ENCODE assay signal across 38 cellular contexts in genomic region chr6:20885076-20885475, GRCh38.
"Had no signal": no experiment of that assay in that cellular context is flagged by ENCODE, and none has a peak within 500 bp of the region (broad histone marks: within the 10 kb centered on the region; RNA-seq: fewer than 3 reads in every experiment).

No MANE protein-coding gene starts in this region.

- H3K36me3 ChIP-seq: adrenal gland, brain microvascular endothelial cell, breast epithelium had no signal

- DNase-seq: activated CD4-positive, alpha-beta memory T cell treated with anti-CD3 and anti-CD28 coated beads, Interleukin-2, amount 10 ng/mL, durations not matched to agents 7 days and 5 days; activated CD4-positive, alpha-beta T cell treated with anti-CD3 and anti-CD28 coated beads for 1 hour; activated CD4-positive, alpha-beta T cell treated with anti-CD3 and anti-CD28 coated beads for 36 hours; activated CD4-positive, alpha-beta T cell treated with anti-CD3 and anti-CD28 coated beads for 48 hours; activated CD4-positive, alpha-beta T cell treated with anti-CD3 and anti-CD28 coated beads, Interleukin-2, amount 10 ng/mL, durations not matched to agents 7 days and 5 days; activated CD4-positive, alpha-beta T cell treated with anti-CD3 and anti-CD28 coated beads, Interleukin-2, amount 50 U/mL, for 48 hours; activated CD4-positive, CD25-positive, alpha-beta regulatory T cell; activated CD8-positive, alpha-beta memory T cell treated with anti-CD3 and anti-CD28 coated beads for 24 hours; activated CD8-positive, alpha-beta memory T cell treated with anti-CD3 and anti-CD28 coated beads, Interleukin-2, amount 10 ng/mL, durations not matched to agents 7 days and 5 days; activated CD8-positive, alpha-beta memory T cell treated with anti-CD3 and anti-CD28 coated beads, Interleukin-2, amount 50 U/mL, for 48 hours; activated CD8-positive, alpha-beta T cell treated with anti-CD3 and anti-CD28 coated beads, Interleukin-2, amount 10 ng/mL, durations not matched to agents 7 days and 5 days; activated effector memory CD4-positive, alpha-beta T cell treated with Interleukin-2 at 50 U/mL for 16 hours; activated gamma-delta T cell; activated naive CD4-positive, alpha-beta T cell treated with anti-CD3 and anti-CD28 coated beads, Interleukin-2, amount 10 ng/mL, durations not matched to agents 7 days and 5 days; activated naive CD4-positive, alpha-beta T cell treated with Interleukin-2 at 50 U/mL for 16 hours; activated naive CD8-positive, alpha-beta T cell treated with anti-CD3 and anti-CD28 coated beads, Interleukin-2, amount 10 ng/mL, durations not matched to agents 7 days and 5 days; activated naive CD8-positive, alpha-beta T cell treated with anti-CD3 and anti-CD28 coated beads, Interleukin-2, amount 50 U/mL, for 24 hours; activated T-cell treated with anti-CD3 and anti-CD28 coated beads, Interleukin-2, amount 50 U/mL, for 24 hours; activated T-cell treated with anti-CD3 and anti-CD28 coated beads, Interleukin-2, amount 50 U/mL, for 48 hours; adrenal gland; amniotic stem cell; aorta; body of pancreas; brain microvascular endothelial cell; central memory CD4-positive, alpha-beta T cell; T-helper 2 cell; T-helper 9 cell had no signal

- H3K4me1 Mint-ChIP-seq: activated CD4-positive, alpha-beta memory T cell treated with anti-CD3 and anti-CD28 coated beads, Interleukin-2, amount 10 ng/mL, durations not matched to agents 7 days and 5 days; activated CD4-positive, alpha-beta T cell treated with anti-CD3 and anti-CD28 coated beads for 36 hours; activated CD4-positive, alpha-beta T cell treated with anti-CD3 and anti-CD28 coated beads, Interleukin-2, amount 10 ng/mL, durations not matched to agents 7 days and 5 days; activated CD8-positive, alpha-beta memory T cell treated with anti-CD3 and anti-CD28 coated beads, Interleukin-2, amount 10 ng/mL, durations not matched to agents 7 days and 5 days; activated naive CD4-positive, alpha-beta T cell treated with anti-CD3 and anti-CD28 coated beads, Interleukin-2, amount 10 ng/mL, durations not matched to agents 7 days and 5 days; activated naive CD4-positive, alpha-beta T cell treated with anti-CD3 and anti-CD28 coated beads, Interleukin-2, amount 50 U/mL, for 24 hours; activated naive CD8-positive, alpha-beta T cell treated with anti-CD3 and anti-CD28 coated beads, Interleukin-2, amount 10 ng/mL, durations not matched to agents 7 days and 5 days; activated naive CD8-positive, alpha-beta T cell treated with anti-CD3 and anti-CD28 coated beads, Interleukin-2, amount 50 U/mL, for 24 hours had no signal

- H3K4me3 Mint-ChIP-seq: activated CD4-positive, alpha-beta memory T cell treated with anti-CD3 and anti-CD28 coated beads, Interleukin-2, amount 10 ng/mL, durations not matched to agents 7 days and 5 days; activated CD4-positive, alpha-beta T cell treated with anti-CD3 and anti-CD28 coated beads for 36 hours; activated CD4-positive, alpha-beta T cell treated with anti-CD3 and anti-CD28 coated beads, Interleukin-2, amount 10 ng/mL, durations not matched to agents 7 days and 5 days; activated CD8-positive, alpha-beta memory T cell treated with anti-CD3 and anti-CD28 coated beads, Interleukin-2, amount 10 ng/mL, durations not matched to agents 7 days and 5 days; activated CD8-positive, alpha-beta T cell treated with anti-CD3 and anti-CD28 coated beads, Interleukin-2, amount 10 ng/mL, durations not matched to agents 7 days and 5 days; activated naive CD4-positive, alpha-beta T cell treated with anti-CD3 and anti-CD28 coated beads, Interleukin-2, amount 10 ng/mL, durations not matched to agents 7 days and 5 days; activated naive CD4-positive, alpha-beta T cell treated with anti-CD3 and anti-CD28 coated beads, Interleukin-2, amount 50 U/mL, for 24 hours; activated naive CD8-positive, alpha-beta T cell; activated naive CD8-positive, alpha-beta T cell treated with anti-CD3 and anti-CD28 coated beads, Interleukin-2, amount 10 ng/mL, durations not matched to agents 7 days and 5 days; activated naive CD8-positive, alpha-beta T cell treated with anti-CD3 and anti-CD28 coated beads, Interleukin-2, amount 50 U/mL, for 24 hours; activated T-cell treated with anti-CD3 and anti-CD28 coated beads, Interleukin-2, amount 50 U/mL, for 24 hours; T-helper 1 cell treated with Interleukin-12 subunit alpha and Interleukin-12 subunit beta and Interleukin-4 antibody, amounts not matched to agents 30 μg/mL and 1 μg/mL, for 36 hours; T-helper 2 cell treated with Interferon-gamma antibody and Interleukin-4, amounts not matched to agents 5 μg/mL and 100 μg/mL, for 36 hours had no signal

- H3K27ac ChIP-seq: adrenal gland, body of pancreas, brain microvascular endothelial cell, breast epithelium, VCaP had no signal

- ATAC-seq: activated CD4-positive, alpha-beta T cell treated with anti-CD3 and anti-CD28 coated beads for 36 hours; activated CD4-positive, CD25-positive, alpha-beta regulatory T cell treated with anti-CD3 and anti-CD28 coated beads, Interleukin-2, amount 50 U/mL, for 24 hours; activated CD8-positive, alpha-beta memory T cell treated with anti-CD3 and anti-CD28 coated beads, Interleukin-2, amount 10 ng/mL, durations not matched to agents 7 days and 5 days; activated CD8-positive, alpha-beta T cell treated with anti-CD3 and anti-CD28 coated beads, Interleukin-2, amount 10 ng/mL, durations not matched to agents 7 days and 5 days; activated naive CD8-positive, alpha-beta T cell treated with anti-CD3 and anti-CD28 coated beads, Interleukin-2, amount 50 U/mL, for 24 hours; body of pancreas had no signal

- FAIRE-seq: astrocyte, colon, TTC549 had no signal

- H3K27me3 ChIP-seq: adrenal gland, body of pancreas, brain microvascular endothelial cell, breast epithelium had no signal

- H3K9me3 ChIP-seq: body of pancreas, breast epithelium had no signal

- H3K27me3 Mint-ChIP-seq: activated CD4-positive, alpha-beta memory T cell treated with anti-CD3 and anti-CD28 coated beads, Interleukin-2, amount 10 ng/mL, durations not matched to agents 7 days and 5 days; activated CD4-positive, alpha-beta T cell treated with anti-CD3 and anti-CD28 coated beads for 36 hours; activated CD4-positive, alpha-beta T cell treated with anti-CD3 and anti-CD28 coated beads, Interleukin-2, amount 10 ng/mL, durations not matched to agents 7 days and 5 days; activated CD8-positive, alpha-beta memory T cell treated with anti-CD3 and anti-CD28 coated beads, Interleukin-2, amount 10 ng/mL, durations not matched to agents 7 days and 5 days; activated naive CD4-positive, alpha-beta T cell treated with anti-CD3 and anti-CD28 coated beads, Interleukin-2, amount 10 ng/mL, durations not matched to agents 7 days and 5 days; activated naive CD4-positive, alpha-beta T cell treated with anti-CD3 and anti-CD28 coated beads, Interleukin-2, amount 50 U/mL, for 24 hours; activated naive CD8-positive, alpha-beta T cell; activated naive CD8-positive, alpha-beta T cell treated with anti-CD3 and anti-CD28 coated beads, Interleukin-2, amount 10 ng/mL, durations not matched to agents 7 days and 5 days; activated naive CD8-positive, alpha-beta T cell treated with anti-CD3 and anti-CD28 coated beads, Interleukin-2, amount 50 U/mL, for 24 hours; activated T-cell treated with anti-CD3 and anti-CD28 coated beads, Interleukin-2, amount 50 U/mL, for 24 hours had no signal

- H3K4me3 ChIP-seq: adrenal gland, body of pancreas, breast epithelium had no signal

- H3K27ac Mint-ChIP-seq: activated CD4-positive, alpha-beta memory T cell treated with anti-CD3 and anti-CD28 coated beads, Interleukin-2, amount 10 ng/mL, durations not matched to agents 7 days and 5 days; activated CD4-positive, alpha-beta T cell treated with anti-CD3 and anti-CD28 coated beads for 36 hours; activated CD4-positive, alpha-beta T cell treated with anti-CD3 and anti-CD28 coated beads, Interleukin-2, amount 10 ng/mL, durations not matched to agents 7 days and 5 days; activated CD8-positive, alpha-beta memory T cell treated with anti-CD3 and anti-CD28 coated beads, Interleukin-2, amount 10 ng/mL, durations not matched to agents 7 days and 5 days; activated CD8-positive, alpha-beta T cell treated with anti-CD3 and anti-CD28 coated beads, Interleukin-2, amount 10 ng/mL, durations not matched to agents 7 days and 5 days; activated naive CD4-positive, alpha-beta T cell treated with anti-CD3 and anti-CD28 coated beads, Interleukin-2, amount 10 ng/mL, durations not matched to agents 7 days and 5 days; activated naive CD4-positive, alpha-beta T cell treated with anti-CD3 and anti-CD28 coated beads, Interleukin-2, amount 50 U/mL, for 24 hours; activated naive CD8-positive, alpha-beta T cell; activated naive CD8-positive, alpha-beta T cell treated with anti-CD3 and anti-CD28 coated beads, Interleukin-2, amount 10 ng/mL, durations not matched to agents 7 days and 5 days; activated naive CD8-positive, alpha-beta T cell treated with anti-CD3 and anti-CD28 coated beads, Interleukin-2, amount 50 U/mL, for 24 hours; activated T-cell treated with anti-CD3 and anti-CD28 coated beads, Interleukin-2, amount 50 U/mL, for 24 hours; activated T-helper 2 cell treated with anti-CD3 and anti-CD28 coated beads, Interferon-gamma antibody, Interleukin-2, Interleukin-4, amounts not matched to agents 10 μg/mL and 5 μg/mL and 100 μg/mL, durations not matched to agents 14 hours and 24 hours and 36 hours; T-helper 1 cell treated with Interleukin-12 subunit alpha and Interleukin-12 subunit beta and Interleukin-4 antibody, amounts not matched to agents 30 μg/mL and 1 μg/mL, for 36 hours; T-helper 2 cell treated with Interferon-gamma antibody and Interleukin-4, amounts not matched to agents 5 μg/mL and 100 μg/mL, for 36 hours had no signal

- H3K4me1 ChIP-seq: adrenal gland, breast epithelium had no signal
